11 cellular contexts compared by ENCODE assay signal in the genomic region with DNA sequence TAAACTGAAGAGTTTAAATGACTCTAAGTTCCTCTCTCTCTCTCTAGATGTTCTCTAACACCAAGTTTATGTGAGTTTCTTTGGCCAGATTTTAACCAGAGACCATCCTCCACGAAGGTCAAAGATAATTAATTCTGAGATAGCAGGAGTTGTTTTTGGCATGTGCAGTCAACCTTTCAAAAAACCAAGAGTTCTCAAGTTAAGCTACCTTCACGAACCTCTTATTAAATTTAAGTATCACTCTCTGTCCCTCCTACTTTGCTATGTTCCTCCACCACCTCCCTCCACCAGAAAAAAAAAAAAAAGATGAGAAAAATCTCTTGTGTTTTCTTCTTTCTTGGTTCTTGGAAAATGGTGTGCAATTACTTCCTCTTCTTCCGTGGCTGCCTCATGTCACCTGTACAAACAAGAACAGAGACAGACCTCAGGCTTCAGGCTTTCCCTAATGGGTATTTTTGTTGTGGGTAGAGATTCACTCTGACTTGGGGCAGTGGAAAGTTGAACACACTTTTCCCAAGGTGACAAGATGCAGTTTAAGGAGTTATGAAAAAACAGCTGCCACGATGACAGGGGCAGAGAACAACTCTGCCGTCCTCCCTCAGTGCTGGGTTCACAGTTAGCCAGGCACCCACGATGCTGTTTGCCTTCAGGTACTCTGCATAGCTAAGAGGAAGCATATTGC.
DNase-seq lines count a peak whose midpoint lies in the region; ATAC-seq and TF ChIP-seq lines count a peak whose summit lies in the region.
"Had no signal": no experiment of that assay in that cellular context is flagged by ENCODE, and none has a peak within 500 bp of the region (broad histone marks: within the 10 kb centered on the region; RNA-seq: fewer than 3 reads in every experiment).

No MANE protein-coding gene starts in this region.

- H3K27me3 ChIP-seq in CD4-positive, alpha-beta T cell (ENCODE audit: control insufficient read depth, insufficient read depth, low read length), result no peaks in the 10 kb centered on the region

- peaks cover 73% of the 10 kb centered on the region for H3K4me1 Mint-ChIP-seq in CD4-positive, alpha-beta T cell (ENCODE audit: low read depth)
- peaks cover 8 to 31% (median 22%) of the 10 kb centered on the region in 3 donors for H3K4me1 Mint-ChIP-seq in IgD-negative memory B cell
- no peaks in the 10 kb centered on the region for H3K4me1 Mint-ChIP-seq in Calu3 (ENCODE audit: low read depth, unreplicated experiment)

- peak overlapping the region; percentile 100 for H3K27ac Mint-ChIP-seq in CD4-positive, alpha-beta T cell
- peak overlapping the region in 2 of 3 donors; percentile 35 to 45 for H3K27ac Mint-ChIP-seq in IgD-negative memory B cell
- peak overlapping the region; percentile 96 to 97 for H3K27ac Mint-ChIP-seq in activated naive CD4-positive, alpha-beta T cell treated with anti-CD3 and anti-CD28 coated beads, Interleukin-2, amount 50 U/mL, for 72 hours
- H3K27ac Mint-ChIP-seq in Calu3 (ENCODE audit: unreplicated experiment), result no peak overlapping the region

- no TSS peak for BruUV-seq in Calu3 (replicated peaks; lab: Mats Ljungman, UMichigan)

- no peaks in the 10 kb centered on the region for H3K9me3 Mint-ChIP-seq in CD4-positive, alpha-beta T cell
- H3K9me3 Mint-ChIP-seq in IgD-negative memory B cell (peaks cover 0 to 3% (median 0%) of the 10 kb centered on the region in 3 donors), Calu3 (ENCODE audit: low read depth, unreplicated experiment) (no peaks in the 10 kb centered on the region)
- H3K9me3 Mint-ChIP-seq in activated naive CD4-positive, alpha-beta T cell treated with anti-CD3 and anti-CD28 coated beads, Interleukin-2, amount 50 U/mL, for 72 hours, result peaks cover 5 to 12% of the 10 kb centered on the region in 2 donors

- no peaks in the 10 kb centered on the region for H3K9me3 ChIP-seq in CD4-positive, alpha-beta T cell (ENCODE audit: control insufficient read depth, low read length)

- DNase-seq in CD4-positive, alpha-beta T cell, result peak in 1 of 10 experiments; percentile 31
- DNase-seq in activated naive CD4-positive, alpha-beta T cell treated with anti-CD3 and anti-CD28 coated beads, Interleukin-2, amount 50 U/mL, for 72 hours (ENCODE audit: low spot score in 2 of 2), result no peak
- no peak for DNase-seq in NCI-H526 (lab: John Stamatoyannopoulos, UW)
- DNase-seq in DMS153 treated with DMSO at 0.1 percent for 48 hours (lab: John Stamatoyannopoulos, UW; ENCODE audit: unreplicated experiment), result no peak
- DNase-seq in Calu3, result no peak
- DNase-seq: H7, left ventricle myocardium superior, NCI-H2029 treated with DMSO at 0.1 percent for 48 hours had no signal

- peak overlapping the region; percentile 77 for H3K27ac ChIP-seq in CD4-positive, alpha-beta T cell (ENCODE audit: low read depth, low read length)

- H3K4me3 Mint-ChIP-seq in CD4-positive, alpha-beta T cell, result peak overlapping the region; percentile 56
- H3K4me3 Mint-ChIP-seq in IgD-negative memory B cell (peak overlapping the region in 2 of 4 donors; percentile 69 to 83), Calu3 (ENCODE audit: low read depth, unreplicated experiment) (no peak overlapping the region)

- CTCF ChIA-PET in CD4-positive, alpha-beta T cell (lab: Charles Lee), result interaction anchor here (0.7 kb wide), 1 partner anchor 130 kb away, joined by 3 read pairs; no protein-coding TSS in a partner anchor
- CTCF ChIA-PET in Calu3 (lab: Charles Lee), result no interaction called here

- H3K36me3 Mint-ChIP-seq in CD4-positive, alpha-beta T cell (ENCODE audit: low read depth), result peaks cover 13% of the 10 kb centered on the region
- H3K36me3 Mint-ChIP-seq in IgD-negative memory B cell (peaks cover under 1% of the 10 kb centered on the region), Calu3 (ENCODE audit: insufficient read depth, unreplicated experiment) (no peaks in the 10 kb centered on the region)
- peaks cover 50 to 85% of the 10 kb centered on the region in 2 donors for H3K36me3 Mint-ChIP-seq in activated naive CD4-positive, alpha-beta T cell treated with anti-CD3 and anti-CD28 coated beads, Interleukin-2, amount 50 U/mL, for 72 hours

- no peak for TF ChIP-seq CTCF in CD4-positive, alpha-beta T cell (IDR thresholded peaks at IDR 0.05)
- TF ChIP-seq CTCF in Calu3 (IDR thresholded peaks at IDR 0.05; ENCODE audit: unreplicated experiment), result no peak

- intact Hi-C loops in CD4-positive, alpha-beta T cell (cut with DNase I, micrococcal nuclease), result loop anchor here (5.0 kb wide), 4 partner anchors 63 to 338 kb away; a partner anchor contains a TSS
- intact Hi-C loops in Calu3 (cut with micrococcal nuclease; ENCODE audit: unreplicated experiment), result no loop called here

- ATAC-seq in CD4-positive, alpha-beta T cell (ENCODE audit: poor library complexity), result peak; percentile 39
- ATAC-seq in GM19397 (IDR thresholded peaks at IDR 0.05; ENCODE audit: unreplicated experiment) (peak; percentile 48), HG03280 (IDR thresholded peaks at IDR 0.05; ENCODE audit: unreplicated experiment) (no peak)
- peak; percentile 36 to 62 for ATAC-seq in activated naive CD4-positive, alpha-beta T cell treated with anti-CD3 and anti-CD28 coated beads, Interleukin-2, amount 50 U/mL, for 72 hours
- ATAC-seq: left ventricle myocardium superior had no signal

- POLR2A ChIA-PET in CD4-positive, alpha-beta T cell (lab: Charles Lee), result interaction anchor here (0.9 to 7.8 kb wide), 6 partner anchors 9 to 306 kb away, joined by 3 to 89 read pairs (median 8); a partner anchor contains a TSS

- H3K27me3 Mint-ChIP-seq in CD4-positive, alpha-beta T cell, result no peaks in the 10 kb centered on the region
- no peaks in the 10 kb centered on the region for H3K27me3 Mint-ChIP-seq in IgD-negative memory B cell
- no peaks in the 10 kb centered on the region for H3K27me3 Mint-ChIP-seq in Calu3 (ENCODE audit: unreplicated experiment)
